Comparison of ENCODE assay signal across 8 cellular contexts in genomic region chr5:140042551-140043507, GRCh38. TPM values are rescaled to one million over a fixed set of nuclear protein-coding genes. Genes with fewer than 3 reads are reported as not detected.
DNase-seq lines count a peak whose midpoint lies in the region; ATAC-seq and TF ChIP-seq lines count a peak whose summit lies in the region.

Gene NRG2, minus strand, starts transcription at chr5:140043299.

- peak within 1 kb of the TSS; percentile 54 for H3K4me3 ChIP-seq in effector memory CD4-positive, alpha-beta T cell (ENCODE audit: insufficient read depth, low read depth, low read length, poor library complexity, severe bottlenecking)
- H3K4me3 ChIP-seq in lung = peak within 1 kb of the TSS; percentile 40

- no peak within 1 kb of the TSS for H3K27ac Mint-ChIP-seq in activated CD8-positive, alpha-beta T cell treated with anti-CD3 and anti-CD28 coated beads, Interleukin-2, amount 10 ng/mL, durations not matched to agents 7 days and 5 days

- no peaks in the 10 kb centered on the region for H3K9me3 Mint-ChIP-seq in activated CD8-positive, alpha-beta T cell treated with anti-CD3 and anti-CD28 coated beads, Interleukin-2, amount 10 ng/mL, durations not matched to agents 7 days and 5 days (ENCODE audit: insufficient read depth)

- 1% methylated on average over 60 to 91 of the region's 91 CpGs for WGBS in lung, 2 donors

- ATAC-seq in HG02870 (IDR thresholded peaks at IDR 0.05; ENCODE audit: unreplicated experiment) = peak; percentile 65
- peak; percentile 92 for ATAC-seq in activated CD8-positive, alpha-beta T cell treated with anti-CD3 and anti-CD28 coated beads, Interleukin-2, amount 10 ng/mL, durations not matched to agents 7 days and 5 days
- ATAC-seq in lung (ENCODE audit: insufficient read depth, low FRiP score) = peak; percentile 50

- peaks cover 60% of the 10 kb centered on the region for H3K27me3 Mint-ChIP-seq in activated CD8-positive, alpha-beta T cell treated with anti-CD3 and anti-CD28 coated beads, Interleukin-2, amount 10 ng/mL, durations not matched to agents 7 days and 5 days (ENCODE audit: low read depth)

- POLR2A ChIA-PET in activated CD8-positive, alpha-beta T cell treated with anti-CD3 and anti-CD28 coated beads, Interleukin-2, amount 10 ng/mL, durations not matched to agents 7 days and 5 days (lab: Charles Lee) = no interaction called here

- TF ChIP-seq CTCF in lung (IDR thresholded peaks at IDR 0.05; ENCODE audit: control extremely low read depth, extremely low read depth) = peak; percentile 14

- H3K4me1 Mint-ChIP-seq in activated CD8-positive, alpha-beta T cell treated with anti-CD3 and anti-CD28 coated beads, Interleukin-2, amount 10 ng/mL, durations not matched to agents 7 days and 5 days (ENCODE audit: low read depth) = peaks cover 14% of the 10 kb centered on the region

- peaks cover 14% of the 10 kb centered on the region for H3K27me3 ChIP-seq in effector memory CD4-positive, alpha-beta T cell (replicated peaks; ENCODE audit: control insufficient read depth, insufficient read depth, low read length, poor library complexity, severe bottlenecking)
- no peaks in the 10 kb centered on the region for H3K27me3 ChIP-seq in lung (ENCODE audit: control insufficient read depth, insufficient read depth)

- CTCF ChIA-PET in activated CD8-positive, alpha-beta T cell treated with anti-CD3 and anti-CD28 coated beads, Interleukin-2, amount 10 ng/mL, durations not matched to agents 7 days and 5 days (lab: Charles Lee) = interaction anchor here (0.6 to 1.5 kb wide), 6 partner anchors 27 to 102 kb away, joined by 3 read pairs; no protein-coding TSS in a partner anchor

- peak; percentile 58 for DNase-seq in NCI-H1436 (lab: John Stamatoyannopoulos, UW)
- no peak for DNase-seq in NCI-H1436 treated with DMSO at 0.1 percent for 48 hours (lab: John Stamatoyannopoulos, UW)
- DNase-seq in NCI-H2227 treated with DMSO at 0.1 percent for 48 hours (lab: John Stamatoyannopoulos, UW) = peak; percentile 35
- DNase-seq in activated CD8-positive, alpha-beta T cell treated with anti-CD3 and anti-CD28 coated beads, Interleukin-2, amount 10 ng/mL, durations not matched to agents 7 days and 5 days = peak; percentile 68
- peak; percentile 10 to 41 (median 30) for DNase-seq in effector memory CD4-positive, alpha-beta T cell
- DNase-seq in lung (ENCODE audit: low spot score) = peak; percentile 38
- peak; percentile 22 for DNase-seq in stimulated activated CD8-positive, alpha-beta memory T cell treated with anti-CD3 and anti-CD28 coated beads, Interleukin-15, amount 100 ng/mL, for 1 hour (ENCODE audit: low read depth)

- no peaks in the 10 kb centered on the region for H3K9me3 ChIP-seq in effector memory CD4-positive, alpha-beta T cell (ENCODE audit: control insufficient read depth, low read length)
- H3K9me3 ChIP-seq in lung (ENCODE audit: control insufficient read depth in 2 of 2, insufficient read depth in 1 of 2, low read length in 1 of 2) = peaks cover 0 to 2% of the 10 kb centered on the region in 2 donors

- no peak within 1 kb of the TSS for H3K27ac ChIP-seq in effector memory CD4-positive, alpha-beta T cell (ENCODE audit: insufficient read depth, low read length, poor library complexity, severe bottlenecking)
- peak within 1 kb of the TSS; percentile 1 to 64 for H3K27ac ChIP-seq in lung (ENCODE audit: low read depth in 1 of 2, low read length in 1 of 2)

- H3K36me3 ChIP-seq in effector memory CD4-positive, alpha-beta T cell (ENCODE audit: control insufficient read depth, insufficient read depth, low read length) = no peaks in the 10 kb centered on the region
- no peaks in the 10 kb centered on the region for H3K36me3 ChIP-seq in lung (ENCODE audit: control insufficient read depth in 2 of 2, insufficient read depth in 2 of 2, low read length in 2 of 2)

- no peaks in the 10 kb centered on the region for H3K36me3 Mint-ChIP-seq in activated CD8-positive, alpha-beta T cell treated with anti-CD3 and anti-CD28 coated beads, Interleukin-2, amount 10 ng/mL, durations not matched to agents 7 days and 5 days (ENCODE audit: low read depth)

- H3K4me3 Mint-ChIP-seq in activated CD8-positive, alpha-beta T cell treated with anti-CD3 and anti-CD28 coated beads, Interleukin-2, amount 10 ng/mL, durations not matched to agents 7 days and 5 days = peak within 1 kb of the TSS; percentile 51

- peaks cover 13% of the 10 kb centered on the region for H3K4me1 ChIP-seq in effector memory CD4-positive, alpha-beta T cell (ENCODE audit: control insufficient read depth, insufficient read depth, low read length, poor library complexity, severe bottlenecking)
- peaks cover 0 to 7% of the 10 kb centered on the region in 2 donors for H3K4me1 ChIP-seq in lung (ENCODE audit: control insufficient read depth in 2 of 2, insufficient read depth in 2 of 2, low read length in 2 of 2)

RNA-seq across cellular contexts. Expression of gene NRG2, which starts in this region (rescaled TPM):
- not detected for total RNA-seq in activated CD8-positive, alpha-beta T cell treated with anti-CD3 and anti-CD28 coated beads, Interleukin-2, amount 10 ng/mL, durations not matched to agents 7 days and 5 days
- total RNA-seq in lung = 1 to 10 TPM; 1.6 to 3.0 TPM
- under 1 TPM; 0.41 to 0.42 TPM for polyA plus RNA-seq in lung

Comparison
In these comparisons a context has a peak if more than half of its experiments do, and no peak if none do; other contexts are left out.
1. Peak in DNase-seq and ATAC-seq in activated CD8-positive, alpha-beta T cell treated with anti-CD3 and anti-CD28 coated beads, Interleukin-2, amount 10 ng/mL, durations not matched to agents 7 days and 5 days; RNA of the gene not detected or under 1 TPM.